ENCODE assay signal across 26 cellular contexts in the genomic region with DNA sequence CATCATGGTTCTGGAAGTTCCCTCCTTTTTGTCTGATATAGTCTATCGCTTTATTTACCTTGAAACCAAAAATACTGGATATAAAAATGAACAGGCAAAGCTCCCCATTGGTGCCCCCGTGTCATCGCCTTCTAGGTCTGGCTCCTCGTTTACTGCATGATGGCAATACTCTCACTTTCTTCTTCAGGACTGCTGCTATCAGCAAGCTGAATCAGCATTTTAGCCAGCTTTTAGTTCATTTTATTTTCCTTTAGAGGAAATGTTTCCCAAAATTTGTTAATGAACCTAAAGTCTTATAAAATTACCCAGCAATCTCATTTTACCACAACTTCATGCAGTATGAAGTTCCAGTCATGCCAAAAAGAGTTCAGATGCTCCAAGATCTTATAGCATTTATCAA.
"Had no signal": no experiment of that assay in that cellular context is flagged by ENCODE, and none has a peak within 500 bp of the region (broad histone marks: within the 10 kb centered on the region; RNA-seq: fewer than 3 reads in every experiment).

No MANE protein-coding gene starts in this region.

- H3K27me3 ChIP-seq: colonic mucosa, esophagus squamous epithelium, gastrocnemius medialis, left lung had no signal

- H3K4me1 ChIP-seq: colonic mucosa, esophagus squamous epithelium, gastrocnemius medialis, heart right ventricle, left lung, lower lobe of right lung had no signal

- ATAC-seq: effector memory CD8-positive, alpha-beta T cell; esophagus mucosa; gastrocnemius medialis; heart right ventricle; left cardiac atrium; left lung; left ventricle myocardium superior; lower lobe of right lung had no signal

- H3K9me3 Mint-ChIP-seq: dendritic cell treated with granulocyte-macrophage colony-stimulating factor and Interleukin-4, amounts not matched to agents 40 ng/mL and 50 ng/mL, for 4 days; effector memory CD8-positive, alpha-beta T cell had no signal

- H3K27ac Mint-ChIP-seq: dendritic cell treated with granulocyte-macrophage colony-stimulating factor and Interleukin-4, amounts not matched to agents 40 ng/mL and 50 ng/mL, for 4 days; effector memory CD8-positive, alpha-beta T cell; endodermal cell had no signal

- H3K27me3 Mint-ChIP-seq: dendritic cell treated with granulocyte-macrophage colony-stimulating factor and Interleukin-4, amounts not matched to agents 40 ng/mL and 50 ng/mL, for 4 days; effector memory CD8-positive, alpha-beta T cell had no signal

- H3K4me3 ChIP-seq: colonic mucosa, esophagus squamous epithelium, gastrocnemius medialis, heart right ventricle, left lung, lower lobe of right lung had no signal

- H3K9me3 ChIP-seq: colonic mucosa, esophagus squamous epithelium, gastrocnemius medialis, heart right ventricle, left lung, lower lobe of right lung had no signal

- H3K36me3 ChIP-seq: colonic mucosa, esophagus squamous epithelium, gastrocnemius medialis, heart right ventricle, left lung, lower lobe of right lung had no signal

- H3K27ac ChIP-seq: colonic mucosa, epithelial cell of prostate, esophagus squamous epithelium, gastrocnemius medialis, heart right ventricle, left lung, lower lobe of right lung had no signal

- DNase-seq: colonic mucosa; cortex of kidney; effector CD8-positive, alpha-beta T cell; effector memory CD8-positive, alpha-beta T cell; endodermal cell; erythroblast; esophagus squamous epithelium; foreskin fibroblast; foreskin melanocyte; gastrocnemius medialis; glutamatergic neuron; head of caudate nucleus; heart right ventricle; hippocampal formation; left cardiac atrium; left lung; left ventricle myocardium superior; lower lobe of right lung; mesenchymal stem cell; midbrain had no signal

- H3K4me3 Mint-ChIP-seq: dendritic cell treated with granulocyte-macrophage colony-stimulating factor and Interleukin-4, amounts not matched to agents 40 ng/mL and 50 ng/mL, for 4 days; effector memory CD8-positive, alpha-beta T cell; endodermal cell had no signal

- FAIRE-seq: endometrium, islet of Langerhans, keratinocyte had no signal
